26 cellular contexts compared by ENCODE assay signal in genomic region chr13:22960827-22961226, GRCh38.
"Had no signal": no experiment of that assay in that cellular context is flagged by ENCODE, and none has a peak within 500 bp of the region (broad histone marks: within the 10 kb centered on the region; RNA-seq: fewer than 3 reads in every experiment).

No MANE protein-coding gene starts in this region.

- H3K9me3 ChIP-seq: SJCRH30 had no signal

- H3K27me3 Mint-ChIP-seq: activated CD4-positive, alpha-beta T cell treated with anti-CD3 and anti-CD28 coated beads, Interleukin-2, amount 10 ng/mL, durations not matched to agents 24 days and 14 days; activated CD8-positive, alpha-beta T cell treated with anti-CD3 and anti-CD28 coated beads for 36 hours; activated naive CD8-positive, alpha-beta T cell had no signal

- H3K4me3 ChIP-seq: SJCRH30, SK-N-MC had no signal

- DNase-seq: activated CD4-positive, alpha-beta T cell treated with anti-CD3 and anti-CD28 coated beads, Interleukin-2, amount 10 ng/mL, durations not matched to agents 24 days and 14 days; activated CD4-positive, alpha-beta T cell treated with anti-CD3 and anti-CD28 coated beads, Interleukin-2, amount 50 U/mL, for 4 hours; activated CD8-positive, alpha-beta T cell treated with anti-CD3 and anti-CD28 coated beads for 36 hours; activated gamma-delta T cell treated with Interleukin-2 at 50 U/mL for 16 hours; activated naive CD4-positive, alpha-beta T cell treated with anti-CD3 and anti-CD28 coated beads for 36 hours; activated T-cell treated with anti-CD3 and anti-CD28 coated beads for 4 hours; activated T-cell treated with anti-CD3 and anti-CD28 coated beads, Interleukin-2, amount 50 U/mL, for 4 hours; amniotic stem cell; aorta; brain microvascular endothelial cell; central memory CD4-positive, alpha-beta T cell; Karpas-422; NCI-H1048; NCI-H1105 treated with DMSO at 0.1 percent for 48 hours; NCI-H1436; NCI-H1694; NCI-H1930; NCI-H2081 treated with DMSO at 0.1 percent for 48 hours; NCI-H345; NCI-H524 treated with DMSO at 0.1 percent for 48 hours; SHP77; SJCRH30; T1000 had no signal

- H3K4me1 ChIP-seq: SJCRH30 had no signal

- H3K27ac Mint-ChIP-seq: activated CD4-positive, alpha-beta T cell treated with anti-CD3 and anti-CD28 coated beads, Interleukin-2, amount 10 ng/mL, durations not matched to agents 24 days and 14 days; activated CD8-positive, alpha-beta T cell treated with anti-CD3 and anti-CD28 coated beads for 36 hours; activated naive CD4-positive, alpha-beta T cell treated with anti-CD3 and anti-CD28 coated beads for 36 hours; activated naive CD8-positive, alpha-beta T cell; activated T-helper 1 cell treated with anti-CD3 and anti-CD28 coated beads, Interleukin-12 subunit alpha, Interleukin-12 subunit beta, Interleukin-2, Interleukin-4 antibody, amounts not matched to agents 30 ng/mL and 10 ng/mL and 1 ng/mL, durations not matched to agents 14 hours and 24 hours and 36 hours had no signal

- H3K4me1 Mint-ChIP-seq: activated CD4-positive, alpha-beta T cell treated with anti-CD3 and anti-CD28 coated beads, Interleukin-2, amount 10 ng/mL, durations not matched to agents 24 days and 14 days had no signal

- H3K27me3 ChIP-seq: brain microvascular endothelial cell, SJCRH30 had no signal

- H3K27ac ChIP-seq: brain microvascular endothelial cell, SJCRH30, SK-N-MC had no signal

- H3K36me3 ChIP-seq: brain microvascular endothelial cell, SJCRH30 had no signal

- H3K4me3 Mint-ChIP-seq: activated CD4-positive, alpha-beta T cell treated with anti-CD3 and anti-CD28 coated beads, Interleukin-2, amount 10 ng/mL, durations not matched to agents 24 days and 14 days; activated CD8-positive, alpha-beta T cell treated with anti-CD3 and anti-CD28 coated beads for 36 hours; activated naive CD4-positive, alpha-beta T cell treated with anti-CD3 and anti-CD28 coated beads for 36 hours; activated naive CD8-positive, alpha-beta T cell; activated T-cell treated with anti-CD3 and anti-CD28 coated beads, Interleukin-2, amount 50 U/mL, for 4 hours; activated T-helper 1 cell treated with anti-CD3 and anti-CD28 coated beads, Interleukin-12 subunit alpha, Interleukin-12 subunit beta, Interleukin-2, Interleukin-4 antibody, amounts not matched to agents 30 ng/mL and 10 ng/mL and 1 ng/mL, durations not matched to agents 14 hours and 24 hours and 36 hours had no signal

- H3K9me3 Mint-ChIP-seq: activated CD4-positive, alpha-beta T cell treated with anti-CD3 and anti-CD28 coated beads, Interleukin-2, amount 10 ng/mL, durations not matched to agents 24 days and 14 days; activated CD8-positive, alpha-beta T cell treated with anti-CD3 and anti-CD28 coated beads for 36 hours; activated naive CD4-positive, alpha-beta T cell treated with anti-CD3 and anti-CD28 coated beads for 36 hours; activated T-cell treated with anti-CD3 and anti-CD28 coated beads, Interleukin-2, amount 50 U/mL, for 4 hours; activated T-helper 1 cell treated with anti-CD3 and anti-CD28 coated beads, Interleukin-12 subunit alpha, Interleukin-12 subunit beta, Interleukin-2, Interleukin-4 antibody, amounts not matched to agents 30 ng/mL and 10 ng/mL and 1 ng/mL, durations not matched to agents 14 hours and 24 hours and 36 hours had no signal

- H3K36me3 Mint-ChIP-seq: activated naive CD8-positive, alpha-beta T cell had no signal
